ENCODE assay signal across 8 cellular contexts in genomic region chr6:34768148-34768547, GRCh38.
"Had no signal": no experiment of that assay in that cellular context is flagged by ENCODE, and none has a peak within 500 bp of the region (broad histone marks: within the 10 kb centered on the region; RNA-seq: fewer than 3 reads in every experiment).

No MANE protein-coding gene starts in this region.

- FAIRE-seq: G401.6, GM12878, GM12891, GM12892, GM18507, GM19239 had no signal

- DNase-seq: GDM1, GF-D8 had no signal

- H3K4me3 ChIP-seq: GM12878 had no signal
